Comparison of ENCODE assay signal across 8 cellular contexts in the genomic region with DNA sequence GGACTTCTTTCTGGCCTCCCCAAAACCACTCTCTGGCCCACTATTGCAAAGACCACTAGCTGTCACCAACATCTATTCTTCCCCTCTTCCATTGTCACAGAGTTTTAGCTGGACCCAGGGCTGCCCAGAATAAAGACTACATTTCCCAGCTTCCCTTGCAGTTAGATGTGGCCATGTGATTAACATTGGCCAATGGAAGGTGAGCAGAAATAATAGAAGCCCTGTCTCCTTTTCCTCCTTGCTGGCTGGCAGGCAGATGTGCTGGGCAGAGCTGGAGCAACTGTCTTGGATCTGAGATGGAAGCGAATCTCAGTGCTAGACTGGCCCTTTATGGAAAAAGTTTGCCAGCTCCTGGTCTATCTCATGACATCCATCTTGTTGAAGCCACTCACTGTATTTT.
A peak's percentile ranks its signal among the peaks of the same experiment; 100 is the strongest.
DNase-seq lines count a peak whose midpoint lies in the region; ATAC-seq and TF ChIP-seq lines count a peak whose summit lies in the region.

No MANE protein-coding gene starts in this region.

- no peak overlapping the region for H3K27ac ChIP-seq in KMS-11

- TF ChIP-seq CTCF in KMS-11 (conservative IDR thresholded peaks at IDR 0.05; ENCODE audit: low read depth, low read length) = no peak
- TF ChIP-seq CTCF in GM13977 (IDR thresholded peaks at IDR 0.05; ENCODE audit: extremely low read depth, insufficient read depth, missing control alignments) = no peak

- H3K4me1 ChIP-seq in KMS-11 (ENCODE audit: low read depth, poor library complexity, severe bottlenecking) = no peaks in the 10 kb centered on the region

- no peak overlapping the region for H3K4me3 ChIP-seq in KMS-11 (IDR thresholded peaks at IDR 0.05; ENCODE audit: insufficient read depth, low read depth, low read length)

- no peak for ATAC-seq in GM21515 (IDR thresholded peaks at IDR 0.05; ENCODE audit: unreplicated experiment)

- H2AFZ ChIP-seq in KMS-11 (ENCODE audit: low read depth) = peak overlapping the region; percentile 52

- H4K20me1 ChIP-seq in KMS-11 (ENCODE audit: insufficient read depth) = no peaks in the 10 kb centered on the region

- no peaks in the 10 kb centered on the region; the same call in 1 of the 2 replicates for H3K27me3 ChIP-seq in KMS-11 (ENCODE audit: insufficient read depth, low read depth)

- no peaks in the 10 kb centered on the region for H3K36me3 ChIP-seq in KMS-11 (ENCODE audit: insufficient read depth)

- DNase-seq in EH (ENCODE audit: low read depth) (peak; percentile 67), SW480 (ENCODE audit: low spot score) (peak; percentile 73), iris pigment epithelial cell (ENCODE audit: low read depth) (peak; percentile 43), mucosa of gallbladder (ENCODE audit: low spot score) (no peak), GM13977 (ENCODE audit: low spot score) (no peak)
- DNase-seq in NK-92 treated with Interleukin-12 subunit alpha and Interleukin-12 subunit beta, amount 100 ng/mL, for 24 hours (lab: John Stamatoyannopoulos, UW) = no peak

- in situ Hi-C loops in GM13977 (cut with MboI; ENCODE audit: low pct_unique_long_range_greater_than_20kb, low sequenced_read_pairs, unreplicated experiment) = no loop called here

- H3K79me2 ChIP-seq in KMS-11 (ENCODE audit: insufficient read depth, low read depth) = no peaks in the 10 kb centered on the region

- H3K9ac ChIP-seq in KMS-11 = no peak overlapping the region

- H3K4me2 ChIP-seq in KMS-11 = no peak overlapping the region

Comparison
In these comparisons a context has a peak if more than half of its experiments do, and no peak if none do; other contexts are left out.
1. DNase-seq: peak in EH (single experiment), SW480 (single experiment) and iris pigment epithelial cell (single experiment); none in mucosa of gallbladder (single experiment), GM13977 (single experiment) and NK-92 treated with Interleukin-12 subunit alpha and Interleukin-12 subunit beta, amount 100 ng/mL, for 24 hours (single experiment).